Comparison of ENCODE assay signal across 14 cellular contexts in the genomic region with DNA sequence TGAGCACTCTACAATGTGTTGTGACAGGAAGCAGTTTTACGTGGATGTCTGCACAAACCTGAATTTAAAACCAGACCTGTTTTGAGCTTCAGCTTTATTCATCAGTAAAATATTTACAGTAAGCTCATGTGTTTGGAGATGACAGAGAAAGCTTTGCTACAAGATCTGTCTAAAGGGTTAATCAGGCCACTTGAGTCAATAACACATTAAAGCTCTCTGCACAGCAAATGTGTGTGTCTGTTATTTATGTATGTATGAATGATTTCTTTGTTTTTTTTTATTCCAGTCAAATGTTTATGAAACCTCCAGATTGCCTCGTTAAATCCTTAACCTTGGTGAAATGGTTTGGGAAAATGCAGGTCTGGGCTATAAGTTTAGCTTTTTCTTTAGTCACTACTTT.
DNase-seq lines count a peak whose midpoint lies in the region; ATAC-seq, FAIRE-seq and TF ChIP-seq lines count a peak whose summit lies in the region.
"Had no signal": no experiment of that assay in that cellular context is flagged by ENCODE, and none has a peak within 500 bp of the region (broad histone marks: within the 10 kb centered on the region; RNA-seq: fewer than 3 reads in every experiment).

No MANE protein-coding gene starts in this region.

- TF ChIP-seq CTCF in GM12878 (IDR thresholded peaks at IDR 0.05 in 2 of 3, conservative IDR thresholded peaks at IDR 0.05 in 1 of 3; ENCODE audit: control insufficient read depth in 2 of 3, extremely low read depth in 1 of 3, insufficient read depth in 1 of 3, low read depth in 3 of 3, low read length in 3 of 3) = no peak
- no peak for TF ChIP-seq CTCF in smooth muscle cell (IDR thresholded peaks at IDR 0.05; ENCODE audit: borderline replicate concordance, insufficient read depth, poor library complexity, severe bottlenecking)
- no peak for TF ChIP-seq CTCF in Peyer's patch (IDR thresholded peaks at IDR 0.05)

- peak; percentile 52 for FAIRE-seq in H54 (lab: Jason Lieb, UNC)
- FAIRE-seq in GM12878 (lab: Jason Lieb, UNC) = peak; percentile 57
- FAIRE-seq: K562 had no signal

- H3K27ac ChIP-seq in GM12878 (ENCODE audit: control insufficient read depth, insufficient read depth) (no peak overlapping the region), smooth muscle cell (ENCODE audit: low read depth) (peak overlapping the region; percentile 6), Peyer's patch (no peak overlapping the region)
- H3K27ac ChIP-seq: HL-60 had no signal

- H3F3A ChIP-seq in smooth muscle cell (ENCODE audit: low read depth) = no peaks in the 10 kb centered on the region

- RAD21 ChIA-PET in GM12878 (lab: Charles Lee; ENCODE audit: unreplicated experiment) = no interaction called here

- H3K9ac ChIP-seq in GM12878 (ENCODE audit: control insufficient read depth, insufficient read depth, low read length) = no peak overlapping the region
- no peak overlapping the region for H3K9ac ChIP-seq in smooth muscle cell (ENCODE audit: low read depth)

- H3K4me3 ChIP-seq in GM12878 (no peak overlapping the region), smooth muscle cell (no peak overlapping the region), Peyer's patch (no peak overlapping the region)
- H3K4me3 ChIP-seq: GM23338, K562 had no signal

- CTCF ChIA-PET in GM12878 (lab: Yijun Ruan, JAX) = interaction anchor here (1.3 kb wide), 1 partner anchor 11 kb away, joined by 3 read pairs; no protein-coding TSS in a partner anchor

- H4K20me1 ChIP-seq in GM12878 (ENCODE audit: control insufficient read depth, insufficient read depth) (no peaks in the 10 kb centered on the region), smooth muscle cell (ENCODE audit: low read depth) (peaks cover 26% of the 10 kb centered on the region)

- H2AFZ ChIP-seq in GM12878 (ENCODE audit: control insufficient read depth, low read depth, low read length) (no peak overlapping the region), smooth muscle cell (ENCODE audit: low read depth) (no peak overlapping the region)
- H2AFZ ChIP-seq: GM23338 had no signal

- no peaks in the 10 kb centered on the region; the same call in 2 of the 3 replicates for H3K9me3 ChIP-seq in GM12878 (replicated peaks; ENCODE audit: control insufficient read depth, insufficient read depth, low read length)
- no peaks in the 10 kb centered on the region for H3K9me3 ChIP-seq in smooth muscle cell (replicated peaks; ENCODE audit: low read depth)
- no peaks in the 10 kb centered on the region for H3K9me3 ChIP-seq in Peyer's patch

- POLR2A ChIA-PET in GM12878 (lab: Charles Lee) = no interaction called here

- SMC1A ChIA-PET in GM12878 (lab: Charles Lee; ENCODE audit: uncharacterized antibody, unreplicated experiment) = interaction anchor here (1.0 to 1.2 kb wide), 2 partner anchors 13 to 27 kb away, joined by 3 read pairs; no protein-coding TSS in a partner anchor

- H3K27me3 ChIP-seq in GM12878 (replicated peaks in 1 of 2; ENCODE audit: control insufficient read depth in 2 of 2, insufficient read depth in 2 of 2, low read length in 1 of 2) = no peaks in the 10 kb centered on the region
- H3K27me3 ChIP-seq in smooth muscle cell (ENCODE audit: low read depth) = no peaks in the 10 kb centered on the region
- no peaks in the 10 kb centered on the region for H3K27me3 ChIP-seq in Peyer's patch

- 97% methylated on average over 2 of the region's 2 CpGs for WGBS in GM12878 (ENCODE audit: insufficient coverage, insufficient replicate concordance, low lambda C conversion rate, missing lambda C conversion rate)
- WGBS in smooth muscle cell (ENCODE audit: low lambda C conversion rate) = 60% methylated on average over 2 of the region's 2 CpGs

- H3K36me3 ChIP-seq in GM12878 (ENCODE audit: control insufficient read depth in 2 of 2, insufficient read depth in 2 of 2, low read length in 1 of 2) = peaks cover 0 to 11% of the 10 kb centered on the region in 2 experiments; a peak in 1 of 4 replicates
- peaks cover 5% of the 10 kb centered on the region for H3K36me3 ChIP-seq in smooth muscle cell (ENCODE audit: low read depth)
- peaks cover 0 to 34% (median 0%) of the 10 kb centered on the region in 3 donors for H3K36me3 ChIP-seq in Peyer's patch

- intact Hi-C loops in GM12878 (cut with micrococcal nuclease; ENCODE audit: unreplicated experiment) = no loop called here

- ATAC-seq in GM12878 = no peak
- ATAC-seq in stimulated activated naive CD8-positive, alpha-beta T cell treated with anti-CD3 and anti-CD28 coated beads, Interleukin-15, Interleukin-2, amounts not matched to agents 100 U/mL and 50 U/mL, for 24 hours = no peak
- ATAC-seq: GM23338, K562 had no signal

- TF ChIP-seq EP300 in GM12878 (IDR thresholded peaks at IDR 0.05; ENCODE audit: borderline replicate concordance in 1 of 2, control insufficient read depth in 1 of 2, low read depth in 2 of 2, low read length in 2 of 2) = no peak

- TF ChIP-seq RAD21 in GM12878 (IDR thresholded peaks at IDR 0.05; ENCODE audit: insufficient read depth, low read depth, low read length) = no peak

- TF ChIP-seq POLR2A in H54 (IDR thresholded peaks at IDR 0.05; ENCODE audit: low read depth, low read length) (no peak), GM12878 (IDR thresholded peaks at IDR 0.05; ENCODE audit: low read depth, low read length) (no peak), Peyer's patch (IDR thresholded peaks at IDR 0.05) (no peak)

- H3K4me2 ChIP-seq in GM12878 (ENCODE audit: control insufficient read depth, insufficient read depth) (no peak overlapping the region), smooth muscle cell (no peak overlapping the region)
- H3K4me2 ChIP-seq: GM23338 had no signal

- no TSS peak for BruUV-seq in GM12878 (replicated peaks; lab: Mats Ljungman, UMichigan)

- H3K79me2 ChIP-seq in GM12878 (ENCODE audit: control insufficient read depth, insufficient read depth, low read length) (no peaks in the 10 kb centered on the region; the same call in 1 of the 2 replicates), smooth muscle cell (ENCODE audit: low read depth) (peaks cover 38% of the 10 kb centered on the region)

- H3K4me1 ChIP-seq in GM12878 (ENCODE audit: control insufficient read depth, insufficient read depth, low read length) = no peaks in the 10 kb centered on the region
- no peaks in the 10 kb centered on the region for H3K4me1 ChIP-seq in smooth muscle cell (ENCODE audit: low read depth)
- H3K4me1 ChIP-seq in Peyer's patch = no peaks in the 10 kb centered on the region

- DNase-seq in COLO829 (ENCODE audit: low spot score) (peak; percentile 35), H54 (ENCODE audit: insufficient read length, low spot score) (no peak), GM12878 (ENCODE audit: low read depth, low spot score) (no peak), smooth muscle cell (lab: John Stamatoyannopoulos, UW; ENCODE audit: unreplicated experiment) (no peak), Peyer's patch (no peak), GF-D8 (lab: John Stamatoyannopoulos, UW) (no peak)
- DNase-seq in stimulated activated naive CD8-positive, alpha-beta T cell treated with anti-CD3 and anti-CD28 coated beads, Interleukin-15, Interleukin-2, amounts not matched to agents 100 U/mL and 50 U/mL, for 24 hours = no peak
- DNase-seq: CD8-positive, alpha-beta memory T cell; DMS53; H9; Karpas-422 had no signal

- in situ Hi-C loops in GM12878 (cut with MboI) = no loop called here

TF ChIP-seq in GM12878, 131 proteins besides CTCF, POLR2A, EP300 and RAD21 (continues in another document):
- TF ChIP-seq FOS (IDR thresholded peaks at IDR 0.05; ENCODE audit: borderline replicate concordance, extremely low read depth, insufficient read length) = no peak
- TF ChIP-seq WRNIP1 (IDR thresholded peaks at IDR 0.05; ENCODE audit: borderline replicate concordance, low read depth, low read length) = no peak
- TF ChIP-seq NFYA (IDR thresholded peaks at IDR 0.05; ENCODE audit: borderline replicate concordance, low read depth, low read length) = no peak
- no peak for TF ChIP-seq ASH2L (IDR thresholded peaks at IDR 0.05; ENCODE audit: borderline replicate concordance, low read depth)
- TF ChIP-seq, protein P1, sequence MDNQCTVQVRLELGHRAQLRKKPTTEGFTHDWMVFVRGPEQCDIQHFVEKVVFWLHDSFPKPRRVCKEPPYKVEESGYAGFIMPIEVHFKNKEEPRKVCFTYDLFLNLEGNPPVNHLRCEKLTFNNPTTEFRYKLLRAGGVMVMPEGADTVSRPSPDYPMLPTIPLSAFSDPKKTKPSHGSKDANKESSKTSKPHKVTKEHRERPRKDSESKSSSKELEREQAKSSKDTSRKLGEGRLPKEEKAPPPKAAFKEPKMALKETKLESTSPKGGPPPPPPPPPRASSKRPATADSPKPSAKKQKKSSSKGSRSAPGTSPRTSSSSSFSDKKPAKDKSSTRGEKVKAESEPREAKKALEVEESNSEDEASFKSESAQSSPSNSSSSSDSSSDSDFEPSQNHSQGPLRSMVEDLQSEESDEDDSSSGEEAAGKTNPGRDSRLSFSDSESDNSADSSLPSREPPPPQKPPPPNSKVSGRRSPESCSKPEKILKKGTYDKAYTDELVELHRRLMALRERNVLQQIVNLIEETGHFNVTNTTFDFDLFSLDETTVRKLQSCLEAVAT (IDR thresholded peaks at IDR 0.05) = no peak
- no peak for TF ChIP-seq CBX5 (IDR thresholded peaks at IDR 0.05; ENCODE audit: low read depth)
- TF ChIP-seq FOXM1 (IDR thresholded peaks at IDR 0.05; ENCODE audit: low read depth, low read length) = no peak
- no peak for TF ChIP-seq NBN (IDR thresholded peaks at IDR 0.05)
- TF ChIP-seq, protein P2, sequence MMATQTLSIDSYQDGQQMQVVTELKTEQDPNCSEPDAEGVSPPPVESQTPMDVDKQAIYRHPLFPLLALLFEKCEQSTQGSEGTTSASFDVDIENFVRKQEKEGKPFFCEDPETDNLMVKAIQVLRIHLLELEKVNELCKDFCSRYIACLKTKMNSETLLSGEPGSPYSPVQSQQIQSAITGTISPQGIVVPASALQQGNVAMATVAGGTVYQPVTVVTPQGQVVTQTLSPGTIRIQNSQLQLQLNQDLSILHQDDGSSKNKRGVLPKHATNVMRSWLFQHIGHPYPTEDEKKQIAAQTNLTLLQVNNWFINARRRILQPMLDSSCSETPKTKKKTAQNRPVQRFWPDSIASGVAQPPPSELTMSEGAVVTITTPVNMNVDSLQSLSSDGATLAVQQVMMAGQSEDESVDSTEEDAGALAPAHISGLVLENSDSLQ (IDR thresholded peaks at IDR 0.05) = no peak
- no peak for TF ChIP-seq CHD2 (IDR thresholded peaks at IDR 0.05; ENCODE audit: borderline replicate concordance, low read depth, low read length)
- TF ChIP-seq, protein P3, sequence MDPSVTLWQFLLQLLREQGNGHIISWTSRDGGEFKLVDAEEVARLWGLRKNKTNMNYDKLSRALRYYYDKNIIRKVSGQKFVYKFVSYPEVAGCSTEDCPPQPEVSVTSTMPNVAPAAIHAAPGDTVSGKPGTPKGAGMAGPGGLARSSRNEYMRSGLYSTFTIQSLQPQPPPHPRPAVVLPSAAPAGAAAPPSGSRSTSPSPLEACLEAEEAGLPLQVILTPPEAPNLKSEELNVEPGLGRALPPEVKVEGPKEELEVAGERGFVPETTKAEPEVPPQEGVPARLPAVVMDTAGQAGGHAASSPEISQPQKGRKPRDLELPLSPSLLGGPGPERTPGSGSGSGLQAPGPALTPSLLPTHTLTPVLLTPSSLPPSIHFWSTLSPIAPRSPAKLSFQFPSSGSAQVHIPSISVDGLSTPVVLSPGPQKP (IDR thresholded peaks at IDR 0.05; ENCODE audit: low read depth, low read length) = no peak
